In genomic region chr21:34128674-34129038, GRCh38 we compare ENCODE assay signal across 9 cellular contexts. TPM values are rescaled to one million over a fixed set of nuclear protein-coding genes. Genes with fewer than 3 reads are reported as not detected.
DNase-seq lines count a peak whose midpoint lies in the region; ATAC-seq and TF ChIP-seq lines count a peak whose summit lies in the region.
"Had no signal": no experiment of that assay in that cellular context is flagged by ENCODE, and none has a peak within 500 bp of the region (broad histone marks: within the 10 kb centered on the region; RNA-seq: fewer than 3 reads in every experiment).

No MANE protein-coding gene starts in this region.

- H3K36me3 ChIP-seq in GM23248 (ENCODE audit: low read depth) (no peaks in the 10 kb centered on the region), SK-N-MC (ENCODE audit: insufficient read depth, low read length) (peaks cover 22% of the 10 kb centered on the region), gastroesophageal sphincter (peaks cover 0 to 11% of the 10 kb centered on the region in 2 donors), rectal smooth muscle tissue (ENCODE audit: control insufficient read depth, insufficient read depth, low read length) (no peaks in the 10 kb centered on the region)

- in situ Hi-C loops in GM23248 (cut with MboI), result no loop called here

- 24 to 33% methylated on average over 3 of the region's 3 CpGs for WGBS in GM23248 (ENCODE audit: low coverage in 1 of 2, low lambda C conversion rate in 2 of 2, missing lambda C conversion rate in 2 of 2), 2 experiments
- 8 to 17% methylated on average over 1 of the region's 3 CpGs for WGBS in gastroesophageal sphincter (ENCODE audit: low coverage in 1 of 2), 2 donors

- ATAC-seq in gastroesophageal sphincter (no peak), HG03520 (IDR thresholded peaks at IDR 0.05; ENCODE audit: unreplicated experiment) (no peak), GM21528 (IDR thresholded peaks at IDR 0.05; ENCODE audit: low FRiP score, unreplicated experiment) (no peak), GM21619 (IDR thresholded peaks at IDR 0.05; ENCODE audit: unreplicated experiment) (no peak)

- H3K4me1 ChIP-seq in GM23248 (ENCODE audit: insufficient read depth), result peaks cover 39% of the 10 kb centered on the region
- H3K4me1 ChIP-seq in gastroesophageal sphincter, result peaks cover 26 to 82% (median 42%) of the 10 kb centered on the region in 3 donors
- peaks cover 63% of the 10 kb centered on the region for H3K4me1 ChIP-seq in rectal smooth muscle tissue (ENCODE audit: control insufficient read depth, insufficient read depth, low read length)

- no peaks in the 10 kb centered on the region for H3K9me2 ChIP-seq in GM23248 (ENCODE audit: insufficient read depth)

- DNase-seq in GM23248 (no peak), SK-N-MC (ENCODE audit: low read depth, low spot score) (no peak), islet precursor cell (no peak)
- DNase-seq: left lung had no signal

- no peak for TF ChIP-seq POLR2A in gastroesophageal sphincter (IDR thresholded peaks at IDR 0.05)

- no peaks in the 10 kb centered on the region for H4K20me1 ChIP-seq in GM23248 (ENCODE audit: insufficient read depth)

- H3K27ac ChIP-seq in GM23248, result peak overlapping the region; percentile 82
- peak overlapping the region; percentile 77; the same call in 1 of the 2 replicates for H3K27ac ChIP-seq in SK-N-MC
- H3K27ac ChIP-seq in gastroesophageal sphincter, result peak overlapping the region; percentile 82 to 89 (median 85)
- peak overlapping the region; percentile 66 for H3K27ac ChIP-seq in rectal smooth muscle tissue (ENCODE audit: low read depth, low read length)

- H3K9me3 ChIP-seq in GM23248 (ENCODE audit: low read depth) (no peaks in the 10 kb centered on the region), SK-N-MC (ENCODE audit: low read depth, low read length) (no peaks in the 10 kb centered on the region), gastroesophageal sphincter (no peaks in the 10 kb centered on the region)
- H3K9me3 ChIP-seq: left lung had no signal

- peak overlapping the region; percentile 84 for H2AFZ ChIP-seq in GM23248

- no peak for TF ChIP-seq EP300 in gastroesophageal sphincter (IDR thresholded peaks at IDR 0.05)

- peaks cover 69% of the 10 kb centered on the region for H3K79me2 ChIP-seq in GM23248 (ENCODE audit: insufficient read depth)

- H3K27me3 ChIP-seq in GM23248 (replicated peaks; ENCODE audit: insufficient read depth), result no peaks in the 10 kb centered on the region
- no peaks in the 10 kb centered on the region for H3K27me3 ChIP-seq in gastroesophageal sphincter
- no peaks in the 10 kb centered on the region for H3K27me3 ChIP-seq in rectal smooth muscle tissue (ENCODE audit: control insufficient read depth, insufficient read depth, low read length)
- H3K27me3 ChIP-seq: left lung had no signal

- peaks cover 62% of the 10 kb centered on the region for H3F3A ChIP-seq in GM23248 (ENCODE audit: insufficient read depth)

- TF ChIP-seq CTCF in gastroesophageal sphincter (IDR thresholded peaks at IDR 0.05), result no peak

- H3K4me3 ChIP-seq in GM23248 (0 out of 2 replicates have a peak overlapping the region, but pooled peaks have one; percentile 67), SK-N-MC (peak overlapping the region; percentile 27; the same call in 1 of the 2 replicates), gastroesophageal sphincter (peak overlapping the region in 1 of 2 donors; percentile 19), rectal smooth muscle tissue (ENCODE audit: low read length) (peak overlapping the region; percentile 23)
- H3K4me3 ChIP-seq: left lung had no signal

- peak overlapping the region; percentile 94 for H3K4me2 ChIP-seq in GM23248 (ENCODE audit: unreplicated experiment)

- peak overlapping the region; percentile 66 for H3K9ac ChIP-seq in GM23248
- no peak overlapping the region for H3K9ac ChIP-seq in SK-N-MC (ENCODE audit: insufficient read length)
- no peak overlapping the region for H3K9ac ChIP-seq in rectal smooth muscle tissue (ENCODE audit: low read length)

RNA-seq across cellular contexts. Expression of gene MRPS6, which starts 55.3 kb away (rescaled TPM):
- total RNA-seq in GM23248 (2014; rRNA removed; shearing (Covaris generic)), result 10.0 and 13.7 TPM in 2 replicates
- 83.5 and 83.9 TPM in 2 replicates for polyA plus RNA-seq in GM23248 (2016; fragmentation: Nextera tagmentation; extraction: Ambion mirVana)
- 10 to 100 TPM; 33.1 to 63.7 (median 39.3) TPM for total RNA-seq in gastroesophageal sphincter

RNA-seq across cellular contexts. Expression of gene SLC5A3, which starts 55.3 kb away (rescaled TPM):
- total RNA-seq in GM23248 (2014; rRNA removed; shearing (Covaris generic)), result 9.5 and 10.8 TPM in 2 replicates
- polyA plus RNA-seq in GM23248 (2016; fragmentation: Nextera tagmentation; extraction: Ambion mirVana), result 2.6 and 3.0 TPM in 2 replicates
- 10 to 100 TPM; 11.5 to 29.6 (median 24.4) TPM for total RNA-seq in gastroesophageal sphincter
